In genomic region chr12:20213851-20214250, GRCh38 we compare ENCODE assay signal across 21 cellular contexts.
DNase-seq lines count a peak whose midpoint lies in the region; FAIRE-seq and TF ChIP-seq lines count a peak whose summit lies in the region.
"Had no signal": no experiment of that assay in that cellular context is flagged by ENCODE, and none has a peak within 500 bp of the region (broad histone marks: within the 10 kb centered on the region; RNA-seq: fewer than 3 reads in every experiment).

No MANE protein-coding gene starts in this region.

- no peak overlapping the region for H2BK120ac ChIP-seq in neuronal stem cell (ENCODE audit: low read depth, low read length)

- no peaks in the 10 kb centered on the region for H3K79me1 ChIP-seq in neuronal stem cell (ENCODE audit: low read depth, low read length)

- H3K14ac ChIP-seq in neuronal stem cell (ENCODE audit: low read length): no peak overlapping the region

- peaks cover 0 to 9% of the 10 kb centered on the region in 2 donors for H3K4me1 ChIP-seq in neuronal stem cell (ENCODE audit: control insufficient read depth in 2 of 2, insufficient read depth in 1 of 2, low read depth in 1 of 2, low read length in 2 of 2)

- intact Hi-C loops in posterior vena cava (cut with DNase I): no loop called here

- H2AFZ ChIP-seq in neuronal stem cell (ENCODE audit: low read length): peak overlapping the region; percentile 53

- H4K8ac ChIP-seq in neuronal stem cell (ENCODE audit: low read depth, low read length): no peak overlapping the region

- H3K27me3 ChIP-seq in neuronal stem cell (ENCODE audit: control insufficient read depth in 3 of 3, insufficient read depth in 3 of 3, low read depth in 1 of 3, low read length in 3 of 3): no peaks in the 10 kb centered on the region
- H3K27me3 ChIP-seq: ascending aorta had no signal

- TF ChIP-seq CTCF in AG10803 (conservative IDR thresholded peaks at IDR 0.05; ENCODE audit: low read length): no peak
- TF ChIP-seq CTCF in fibroblast of mammary gland (conservative IDR thresholded peaks at IDR 0.05; ENCODE audit: control insufficient read depth, insufficient read depth, low read depth, low read length): no peak
- no peak for TF ChIP-seq CTCF in D721Med (IDR thresholded peaks at IDR 0.05; ENCODE audit: insufficient read depth, missing control alignments)

- no peak for FAIRE-seq in D721Med (lab: Jason Lieb, UNC)
- FAIRE-seq: kidney had no signal

- no CpG with 5 or more reads among the region's 5 CpGs for WGBS in neuronal stem cell (ENCODE audit: extremely low coverage in 2 of 2, insufficient read length in 2 of 2, insufficient replicate concordance in 1 of 2), 2 donors

- no peak overlapping the region for H3K4me2 ChIP-seq in neuronal stem cell (ENCODE audit: insufficient read depth, low read length, poor library complexity, severe bottlenecking)

- H3K9me3 ChIP-seq in SK-N-MC (ENCODE audit: low read depth, low read length) (peaks cover 3% of the 10 kb centered on the region; the same call in 1 of the 2 replicates), neuronal stem cell (replicated peaks in 1 of 2; ENCODE audit: control insufficient read depth in 2 of 2, insufficient read depth in 1 of 2, low read depth in 1 of 2, low read length in 2 of 2) (peaks cover 2 to 8% of the 10 kb centered on the region in 2 donors)
- H3K9me3 ChIP-seq: ascending aorta had no signal

- H3K9ac ChIP-seq in SK-N-MC (ENCODE audit: insufficient read length) (no peak overlapping the region), neuronal stem cell (ENCODE audit: low read depth, low read length, poor library complexity) (no peak overlapping the region)

- DNase-seq in AG10803 (ENCODE audit: low read depth) (peak; percentile 4), SK-N-MC (ENCODE audit: low read depth, low spot score) (no peak), fibroblast of mammary gland (ENCODE audit: low read depth) (peak; percentile 60), neuronal stem cell (ENCODE audit: low spot score) (no peak), NCI-H524 (lab: John Stamatoyannopoulos, UW) (no peak), D721Med (ENCODE audit: insufficient read length, low spot score) (no peak), posterior vena cava (ENCODE audit: low spot score) (no peak), DMS114 treated with DMSO at 0.1 percent for 48 hours (lab: John Stamatoyannopoulos, UW; ENCODE audit: unreplicated experiment) (no peak)
- DNase-seq: activated CD4-positive, alpha-beta memory T cell treated with anti-CD3 and anti-CD28 coated beads, Interleukin-2, amount 10 ng/mL, durations not matched to agents 7 days and 5 days; activated naive CD4-positive, alpha-beta T cell treated with anti-CD3 and anti-CD28 coated beads for 36 hours; activated T-cell treated with anti-CD3 and anti-CD28 coated beads, Interleukin-2, amount 50 U/mL, for 24 hours; CD4-positive, alpha-beta T cell; cortex of kidney; kidney; NCI-H1930; retina; stimulated activated naive CD4-positive, alpha-beta T cell; T-helper 1 cell had no signal

- H3K4ac ChIP-seq in neuronal stem cell (ENCODE audit: low read length): no peak overlapping the region

- no peak overlapping the region for H4K91ac ChIP-seq in neuronal stem cell (ENCODE audit: low read depth, low read length, poor library complexity)

- no peak overlapping the region for H2BK5ac ChIP-seq in neuronal stem cell (ENCODE audit: low read length)

- H3K36me3 ChIP-seq in SK-N-MC (ENCODE audit: insufficient read depth, low read length) (no peaks in the 10 kb centered on the region), neuronal stem cell (replicated peaks in 1 of 2; ENCODE audit: control insufficient read depth in 2 of 2, insufficient read depth in 2 of 2, low read length in 2 of 2) (no peaks in the 10 kb centered on the region)
- H3K36me3 ChIP-seq: ascending aorta had no signal

- peak overlapping the region; percentile 93; the same call in 1 of the 2 replicates for H3K27ac ChIP-seq in SK-N-MC
- peak overlapping the region; percentile 40 for H3K27ac ChIP-seq in neuronal stem cell (replicated peaks; ENCODE audit: low read length)
- H3K27ac ChIP-seq: VCaP had no signal

- no peak overlapping the region for H2BK15ac ChIP-seq in neuronal stem cell (ENCODE audit: low read length)

- H2AK5ac ChIP-seq in neuronal stem cell (ENCODE audit: low read depth, low read length): no peak overlapping the region

- H3K23ac ChIP-seq in neuronal stem cell (ENCODE audit: low read depth, low read length, poor library complexity): no peak overlapping the region

- no peak overlapping the region for H3K18ac ChIP-seq in neuronal stem cell (ENCODE audit: low read length)

- H3K4me3 ChIP-seq in AG10803 (ENCODE audit: low read length) (no peak overlapping the region), SK-N-MC (peak overlapping the region; percentile 13; the same call in 1 of the 2 replicates), fibroblast of mammary gland (ENCODE audit: control insufficient read depth, low read depth, low read length) (no peak overlapping the region), neuronal stem cell (ENCODE audit: low read length in 2 of 2) (no peak overlapping the region)
- H3K4me3 ChIP-seq: ascending aorta, GM23338 had no signal

- no peak overlapping the region for H2BK12ac ChIP-seq in neuronal stem cell (ENCODE audit: low read length)

Comparison
In these comparisons a context has a peak if more than half of its experiments do, and no peak if none do; other contexts are left out.
1. DNase-seq: peak in AG10803 (single experiment) and fibroblast of mammary gland (single experiment); none in SK-N-MC (single experiment), neuronal stem cell (single experiment), NCI-H524 (0 of 2), D721Med (single experiment), posterior vena cava (single experiment) and DMS114 treated with DMSO at 0.1 percent for 48 hours (single experiment).